Comparison of ENCODE assay signal across 22 cellular contexts in genomic region chr9:90956026-90956810, GRCh38.
DNase-seq lines count a peak whose midpoint lies in the region; ATAC-seq and TF ChIP-seq lines count a peak whose summit lies in the region.
"Had no signal": no experiment of that assay in that cellular context is flagged by ENCODE, and none has a peak within 500 bp of the region (broad histone marks: within the 10 kb centered on the region; RNA-seq: fewer than 3 reads in every experiment).

No MANE protein-coding gene starts in this region.

- peaks cover 0 to 2% of the 10 kb centered on the region in 2 donors for H3K4me1 ChIP-seq in lung (ENCODE audit: control insufficient read depth in 2 of 2, insufficient read depth in 2 of 2, low read length in 2 of 2)
- H3K4me1 ChIP-seq: A549, heart left ventricle had no signal

- H3K9me3 Mint-ChIP-seq in chondrocyte (ENCODE audit: low read depth) = peaks cover 2% of the 10 kb centered on the region
- H3K9me3 Mint-ChIP-seq in activated T-helper 1 cell treated with anti-CD3 and anti-CD28 coated beads, Interleukin-12 subunit alpha, Interleukin-12 subunit beta, Interleukin-2, Interleukin-4 antibody, amounts not matched to agents 30 ng/mL and 10 ng/mL and 1 ng/mL, durations not matched to agents 14 hours and 24 hours and 36 hours = no peaks in the 10 kb centered on the region
- no peaks in the 10 kb centered on the region for H3K9me3 Mint-ChIP-seq in activated CD4-positive, alpha-beta T cell treated with anti-CD3 and anti-CD28 coated beads, Interleukin-2, amount 10 ng/mL, durations not matched to agents 7 days and 5 days
- H3K9me3 Mint-ChIP-seq: nephron progenitor cell; stimulated activated effector memory CD8-positive, alpha-beta T cell treated with anti-CD3 and anti-CD28 coated beads, Interleukin-12 subunit alpha, Interleukin-12 subunit beta, amount 100 ng/mL, for 72 hours had no signal

- peaks cover 0 to 4% of the 10 kb centered on the region in 2 donors for H3K9me3 ChIP-seq in lung (ENCODE audit: control insufficient read depth in 2 of 2, insufficient read depth in 1 of 2, low read length in 1 of 2)
- H3K9me3 ChIP-seq: A549, heart left ventricle, SK-N-SH, thoracic aorta had no signal

- H3K4me1 Mint-ChIP-seq in chondrocyte (ENCODE audit: low read depth) = peaks cover 41% of the 10 kb centered on the region
- no peaks in the 10 kb centered on the region for H3K4me1 Mint-ChIP-seq in activated T-helper 1 cell treated with anti-CD3 and anti-CD28 coated beads, Interleukin-12 subunit alpha, Interleukin-12 subunit beta, Interleukin-2, Interleukin-4 antibody, amounts not matched to agents 30 ng/mL and 10 ng/mL and 1 ng/mL, durations not matched to agents 14 hours and 24 hours and 36 hours (ENCODE audit: low read depth)
- peaks cover 2% of the 10 kb centered on the region for H3K4me1 Mint-ChIP-seq in activated CD4-positive, alpha-beta T cell treated with anti-CD3 and anti-CD28 coated beads, Interleukin-2, amount 10 ng/mL, durations not matched to agents 7 days and 5 days
- H3K4me1 Mint-ChIP-seq: stimulated activated effector memory CD8-positive, alpha-beta T cell treated with anti-CD3 and anti-CD28 coated beads, Interleukin-12 subunit alpha, Interleukin-12 subunit beta, amount 100 ng/mL, for 72 hours had no signal

- no peak for ATAC-seq in lung (ENCODE audit: insufficient read depth, low FRiP score)
- ATAC-seq in GM21619 (IDR thresholded peaks at IDR 0.05; ENCODE audit: unreplicated experiment) = no peak
- ATAC-seq: A549; heart left ventricle; stimulated activated effector memory CD8-positive, alpha-beta T cell treated with anti-CD3 and anti-CD28 coated beads, Interleukin-12 subunit alpha, Interleukin-12 subunit beta, amount 100 ng/mL, for 72 hours had no signal

- no peak overlapping the region for H3K27ac ChIP-seq in lung (ENCODE audit: low read depth in 1 of 2, low read length in 1 of 2)
- H3K27ac ChIP-seq: A549, heart left ventricle, PC-9, thoracic aorta had no signal

- CTCF ChIA-PET in activated CD4-positive, alpha-beta T cell treated with anti-CD3 and anti-CD28 coated beads, Interleukin-2, amount 10 ng/mL, durations not matched to agents 7 days and 5 days (lab: Charles Lee) = interaction anchor here (1.4 to 1.6 kb wide), 2 partner anchors 9 to 28 kb away, joined by 4 to 7 read pairs; no protein-coding TSS in a partner anchor

- intact Hi-C loops in activated T-helper 1 cell treated with anti-CD3 and anti-CD28 coated beads, Interleukin-12 subunit alpha, Interleukin-12 subunit beta, Interleukin-2, Interleukin-4 antibody, amounts not matched to agents 30 ng/mL and 10 ng/mL and 1 ng/mL, durations not matched to agents 14 hours and 24 hours and 36 hours (cut with micrococcal nuclease) = no loop called here

- H3K36me3 ChIP-seq in lung (ENCODE audit: control insufficient read depth in 2 of 2, insufficient read depth in 2 of 2, low read length in 2 of 2) = no peaks in the 10 kb centered on the region
- H3K36me3 ChIP-seq: heart left ventricle, thoracic aorta had no signal

- H3K4me3 Mint-ChIP-seq in chondrocyte (ENCODE audit: unreplicated experiment) = no peak overlapping the region
- no peak overlapping the region for H3K4me3 Mint-ChIP-seq in activated T-helper 1 cell treated with anti-CD3 and anti-CD28 coated beads, Interleukin-12 subunit alpha, Interleukin-12 subunit beta, Interleukin-2, Interleukin-4 antibody, amounts not matched to agents 30 ng/mL and 10 ng/mL and 1 ng/mL, durations not matched to agents 14 hours and 24 hours and 36 hours
- H3K4me3 Mint-ChIP-seq in activated CD4-positive, alpha-beta T cell treated with anti-CD3 and anti-CD28 coated beads, Interleukin-2, amount 10 ng/mL, durations not matched to agents 7 days and 5 days = no peak overlapping the region
- H3K4me3 Mint-ChIP-seq: nephron progenitor cell; stimulated activated effector memory CD8-positive, alpha-beta T cell treated with anti-CD3 and anti-CD28 coated beads, Interleukin-12 subunit alpha, Interleukin-12 subunit beta, amount 100 ng/mL, for 72 hours had no signal

- no peak overlapping the region for H3K4me3 ChIP-seq in lung
- H3K4me3 ChIP-seq: A549, heart left ventricle, PC-9, thoracic aorta had no signal

- DNase-seq in A172 (ENCODE audit: low spot score) (peak; percentile 25), HS-27A (ENCODE audit: low read depth) (peak; percentile 40), chondrocyte (ENCODE audit: low spot score) (no peak), lung (ENCODE audit: low spot score) (peak; percentile 40), T-helper 9 cell (no peak)
- no peak for DNase-seq in activated T-helper 1 cell treated with anti-CD3 and anti-CD28 coated beads, Interleukin-12 subunit alpha, Interleukin-12 subunit beta, Interleukin-2, Interleukin-4 antibody, amounts not matched to agents 30 ng/mL and 10 ng/mL and 1 ng/mL, durations not matched to agents 14 hours and 24 hours and 36 hours (ENCODE audit: low spot score)
- no peak for DNase-seq in activated CD4-positive, alpha-beta T cell treated with anti-CD3 and anti-CD28 coated beads, Interleukin-2, amount 10 ng/mL, durations not matched to agents 7 days and 5 days
- DNase-seq: activated CD4-positive, alpha-beta T cell treated with anti-CD3 and anti-CD28 coated beads for 4 hours; activated gamma-delta T cell treated with Interleukin-2 at 50 U/mL for 16 hours; aorta; erythroblast; heart left ventricle; NCI-H1092 treated with DMSO at 0.1 percent for 48 hours; NCI-H526 treated with DMSO at 0.1 percent for 48 hours; nephron progenitor cell; PC-9; SK-N-SH; stimulated activated CD4-positive, alpha-beta T cell treated with anti-CD3 and anti-CD28 coated beads, Interleukin-12 subunit alpha, Interleukin-12 subunit beta, amount 100 ng/mL, for 4 hours had no signal

- POLR2A ChIA-PET in activated CD4-positive, alpha-beta T cell treated with anti-CD3 and anti-CD28 coated beads, Interleukin-2, amount 10 ng/mL, durations not matched to agents 7 days and 5 days (lab: Charles Lee) = no interaction called here

- H3K27me3 Mint-ChIP-seq in chondrocyte (ENCODE audit: low read depth) = no peaks in the 10 kb centered on the region
- peaks cover 20% of the 10 kb centered on the region for H3K27me3 Mint-ChIP-seq in activated T-helper 1 cell treated with anti-CD3 and anti-CD28 coated beads, Interleukin-12 subunit alpha, Interleukin-12 subunit beta, Interleukin-2, Interleukin-4 antibody, amounts not matched to agents 30 ng/mL and 10 ng/mL and 1 ng/mL, durations not matched to agents 14 hours and 24 hours and 36 hours (ENCODE audit: insufficient read depth)
- peaks cover 15% of the 10 kb centered on the region for H3K27me3 Mint-ChIP-seq in activated CD4-positive, alpha-beta T cell treated with anti-CD3 and anti-CD28 coated beads, Interleukin-2, amount 10 ng/mL, durations not matched to agents 7 days and 5 days

- 62 to 86% methylated on average over 9 of the region's 9 CpGs for WGBS in lung, 2 donors

- TF ChIP-seq CTCF in chondrocyte (IDR thresholded peaks at IDR 0.05) (no peak), lung (IDR thresholded peaks at IDR 0.05; ENCODE audit: control extremely low read depth, extremely low read depth) (no peak)

- no peaks in the 10 kb centered on the region for H3K36me3 Mint-ChIP-seq in chondrocyte (ENCODE audit: low read depth)
- no peaks in the 10 kb centered on the region for H3K36me3 Mint-ChIP-seq in activated T-helper 1 cell treated with anti-CD3 and anti-CD28 coated beads, Interleukin-12 subunit alpha, Interleukin-12 subunit beta, Interleukin-2, Interleukin-4 antibody, amounts not matched to agents 30 ng/mL and 10 ng/mL and 1 ng/mL, durations not matched to agents 14 hours and 24 hours and 36 hours (ENCODE audit: low read depth)
- H3K36me3 Mint-ChIP-seq in activated CD4-positive, alpha-beta T cell treated with anti-CD3 and anti-CD28 coated beads, Interleukin-2, amount 10 ng/mL, durations not matched to agents 7 days and 5 days (ENCODE audit: low read depth) = no peaks in the 10 kb centered on the region
- H3K36me3 Mint-ChIP-seq: stimulated activated effector memory CD8-positive, alpha-beta T cell treated with anti-CD3 and anti-CD28 coated beads, Interleukin-12 subunit alpha, Interleukin-12 subunit beta, amount 100 ng/mL, for 72 hours had no signal

- peak overlapping the region; percentile 53 for H3K27ac Mint-ChIP-seq in chondrocyte (ENCODE audit: unreplicated experiment)
- H3K27ac Mint-ChIP-seq in activated T-helper 1 cell treated with anti-CD3 and anti-CD28 coated beads, Interleukin-12 subunit alpha, Interleukin-12 subunit beta, Interleukin-2, Interleukin-4 antibody, amounts not matched to agents 30 ng/mL and 10 ng/mL and 1 ng/mL, durations not matched to agents 14 hours and 24 hours and 36 hours = no peak overlapping the region
- H3K27ac Mint-ChIP-seq in activated CD4-positive, alpha-beta T cell treated with anti-CD3 and anti-CD28 coated beads, Interleukin-2, amount 10 ng/mL, durations not matched to agents 7 days and 5 days = no peak overlapping the region
- H3K27ac Mint-ChIP-seq: nephron progenitor cell; stimulated activated effector memory CD8-positive, alpha-beta T cell treated with anti-CD3 and anti-CD28 coated beads, Interleukin-12 subunit alpha, Interleukin-12 subunit beta, amount 100 ng/mL, for 72 hours had no signal

- H3K27me3 ChIP-seq in lung (ENCODE audit: control insufficient read depth, insufficient read depth) = no peaks in the 10 kb centered on the region

Comparison
In these comparisons a context has a peak if more than half of its experiments do, and no peak if none do; other contexts are left out.
1. DNase-seq: peak in A172 (single experiment), HS-27A (single experiment) and lung (single experiment); none in chondrocyte (single experiment), T-helper 9 cell (single experiment), activated T-helper 1 cell treated with anti-CD3 and anti-CD28 coated beads, Interleukin-12 subunit alpha, Interleukin-12 subunit beta, Interleukin-2, Interleukin-4 antibody, amounts not matched to agents 30 ng/mL and 10 ng/mL and 1 ng/mL, durations not matched to agents 14 hours and 24 hours and 36 hours (single experiment) and activated CD4-positive, alpha-beta T cell treated with anti-CD3 and anti-CD28 coated beads, Interleukin-2, amount 10 ng/mL, durations not matched to agents 7 days and 5 days (single experiment).